12 cellular contexts compared by ENCODE assay signal in genomic region chr11:35179466-35180135, GRCh38. TPM values are rescaled to one million over a fixed set of nuclear protein-coding genes. Genes with fewer than 3 reads are reported as not detected.
A peak's percentile ranks its signal among the peaks of the same experiment; 100 is the strongest.
DNase-seq lines count a peak whose midpoint lies in the region; ATAC-seq and TF ChIP-seq lines count a peak whose summit lies in the region.
"Had no signal": no experiment of that assay in that cellular context is flagged by ENCODE, and none has a peak within 500 bp of the region (broad histone marks: within the 10 kb centered on the region; RNA-seq: fewer than 3 reads in every experiment).

No MANE protein-coding gene starts in this region.

- RAD21 ChIA-PET in HCT116 (lab: Charles Lee; ENCODE audit: low non-redundant PET in 1 of 2, low total read pairs in 2 of 2, uncharacterized antibody in 2 of 2, unreplicated experiment in 2 of 2): no interaction called here

- H3K36me3 ChIP-seq in ACC112 (ENCODE audit: insufficient read depth, low read length): peaks cover 56% of the 10 kb centered on the region
- peaks cover 61 to 72% of the 10 kb centered on the region in 2 experiments for H3K36me3 ChIP-seq in HCT116 (ENCODE audit: control insufficient read depth in 1 of 2, insufficient read depth in 2 of 2, low read length in 2 of 2)
- H3K36me3 ChIP-seq in gastrocnemius medialis: peaks cover 0 to 20% of the 10 kb centered on the region in 2 donors

- no peak overlapping the region for H3K4me2 ChIP-seq in HCT116 (ENCODE audit: low read length)

- no peaks in the 10 kb centered on the region for H3K27me3 ChIP-seq in ACC112 (ENCODE audit: insufficient read depth, low read length)
- no peaks in the 10 kb centered on the region for H3K27me3 ChIP-seq in HCT116 (ENCODE audit: insufficient read depth, low read length)
- H3K27me3 ChIP-seq in gastrocnemius medialis: no peaks in the 10 kb centered on the region

- H3K36me3 Mint-ChIP-seq in naive thymus-derived CD8-positive, alpha-beta T cell: peaks cover 31 to 78% (median 70%) of the 10 kb centered on the region in 3 donors

- peak overlapping the region; percentile 6 to 81 (median 61) for H3K4me3 Mint-ChIP-seq in naive thymus-derived CD8-positive, alpha-beta T cell

- peaks cover 56% of the 10 kb centered on the region for H3K4me1 ChIP-seq in ACC112 (ENCODE audit: control insufficient read depth, insufficient read depth, low read length, unreplicated experiment)
- peaks cover 7 to 17% of the 10 kb centered on the region in 2 experiments for H3K4me1 ChIP-seq in HCT116 (ENCODE audit: control insufficient read depth in 1 of 2, insufficient read depth in 2 of 2, low read length in 2 of 2)
- peaks cover 0 to 8% of the 10 kb centered on the region in 2 donors for H3K4me1 ChIP-seq in gastrocnemius medialis

- DNase-seq in HCT116 (ENCODE audit: low read depth, low spot score) (no peak), astrocyte of the hippocampus (ENCODE audit: low read depth, low spot score) (peak; percentile 57), GM10266 (ENCODE audit: extremely low spot score) (no peak), gastrocnemius medialis (no peak)
- no peak for DNase-seq in naive thymus-derived CD8-positive, alpha-beta T cell
- DNase-seq: activated CD4-positive, alpha-beta T cell treated with anti-CD3 and anti-CD28 coated beads, Interleukin-2, amount 50 U/mL, for 1 hour; central memory CD4-positive, alpha-beta T cell; NCI-H1694 had no signal

- TF ChIP-seq POLR2A in HCT116 (IDR thresholded peaks at IDR 0.05; ENCODE audit: borderline replicate concordance, extremely low read depth, insufficient read depth, insufficient read length) (no peak), gastrocnemius medialis (IDR thresholded peaks at IDR 0.05) (no peak)

- no peak overlapping the region for H3K9ac ChIP-seq in HCT116 (ENCODE audit: low read length)

- intact Hi-C loops in HCT116 (cut with micrococcal nuclease): no loop called here
- intact Hi-C loops in gastrocnemius medialis (cut with DNase I; ENCODE audit: low total_unique reads): no loop called here

- no peaks in the 10 kb centered on the region for H3K9me3 ChIP-seq in HCT116 (ENCODE audit: control insufficient read depth in 1 of 2, insufficient read depth in 1 of 2, low read depth in 1 of 2, low read length in 2 of 2)
- no peaks in the 10 kb centered on the region for H3K9me3 ChIP-seq in gastrocnemius medialis

- H3K27ac ChIP-seq in ACC112 (ENCODE audit: low read depth, low read length) (peak overlapping the region; percentile 75), HCT116 (ENCODE audit: low read depth, low read length) (peak overlapping the region; percentile 44; the same call in 1 of the 2 replicates), gastrocnemius medialis (no peak overlapping the region)

- H4K20me1 ChIP-seq in HCT116 (ENCODE audit: insufficient read depth): no peaks in the 10 kb centered on the region

- H3K9me2 ChIP-seq in HCT116 (ENCODE audit: insufficient read depth): no peaks in the 10 kb centered on the region

- H3K79me2 ChIP-seq in ACC112 (ENCODE audit: control insufficient read depth, insufficient read depth, low read length, unreplicated experiment) (peaks cover 83% of the 10 kb centered on the region), HCT116 (ENCODE audit: insufficient read depth, low read length) (peaks cover 89% of the 10 kb centered on the region)

- H2AFZ ChIP-seq in ACC112 (ENCODE audit: low read length, unreplicated experiment) (no peak overlapping the region), HCT116 (ENCODE audit: low read depth, low read length, poor library complexity, severe bottlenecking) (no peak overlapping the region)

- no peak for TF ChIP-seq CTCF in HCT116 (IDR thresholded peaks at IDR 0.05 in 2 of 3, conservative IDR thresholded peaks at IDR 0.05 in 1 of 3; ENCODE audit: borderline replicate concordance in 1 of 3, insufficient read depth in 1 of 3, low read depth in 2 of 3, low read length in 2 of 3)
- no peak for TF ChIP-seq CTCF in GM10266 (IDR thresholded peaks at IDR 0.05; ENCODE audit: control insufficient read depth, insufficient read depth, low read depth, missing control alignments)
- no peak for TF ChIP-seq CTCF in gastrocnemius medialis (IDR thresholded peaks at IDR 0.05 in 4 of 5, conservative IDR thresholded peaks at IDR 0.05 in 1 of 5)

- H3K9me3 Mint-ChIP-seq in naive thymus-derived CD8-positive, alpha-beta T cell: no peaks in the 10 kb centered on the region

- ATAC-seq in HCT116 (no peak), HG02973 (IDR thresholded peaks at IDR 0.05; ENCODE audit: unreplicated experiment) (no peak), HG02885 (IDR thresholded peaks at IDR 0.05; ENCODE audit: poor library complexity, unreplicated experiment) (no peak), gastrocnemius medialis (no peak)
- no peak for ATAC-seq in naive thymus-derived CD8-positive, alpha-beta T cell

- TF ChIP-seq RAD21 in HCT116 (IDR thresholded peaks at IDR 0.05; ENCODE audit: low read depth): no peak

- H3K4me1 Mint-ChIP-seq in naive thymus-derived CD8-positive, alpha-beta T cell: peaks cover 43 to 90% (median 88%) of the 10 kb centered on the region in 4 donors

- no peaks in the 10 kb centered on the region for H3K27me3 Mint-ChIP-seq in naive thymus-derived CD8-positive, alpha-beta T cell

- CTCF ChIA-PET in HCT116 (lab: Charles Lee): no interaction called here

- BruUV-seq in HCT116 (replicated peaks; lab: Mats Ljungman, UMichigan): no TSS peak

- in situ Hi-C loops in gastrocnemius medialis (cut with MboI; ENCODE audit: low sequenced_read_pairs in 4 of 4): no loop called here

- POLR2A ChIA-PET in HCT116 (lab: Charles Lee): interaction anchor here (1.1 kb wide), 1 partner anchor 13 kb away, joined by 3 read pairs; no protein-coding TSS in a partner anchor
- POLR2A ChIA-PET in naive thymus-derived CD8-positive, alpha-beta T cell (lab: Charles Lee): interaction anchor here (0.6 to 13.3 kb wide), 6 partner anchors 12 to 177 kb away, joined by 3 to 294 read pairs (median 18); partner anchors contain the start of gene CD44

- H3K27ac Mint-ChIP-seq in naive thymus-derived CD8-positive, alpha-beta T cell: peak overlapping the region; percentile 89 to 100 (median 96)

- peak overlapping the region; percentile 22; the same call in 1 of the 2 replicates for H3K4me3 ChIP-seq in ACC112 (ENCODE audit: low read depth, low read length)
- H3K4me3 ChIP-seq in HCT116 (replicated peaks in 1 of 2; ENCODE audit: low read depth in 1 of 2, low read length in 2 of 2): no peak overlapping the region
- no peak overlapping the region for H3K4me3 ChIP-seq in gastrocnemius medialis
- H3K4me3 ChIP-seq: lung had no signal

TF ChIP-seq in HCT116, 20 proteins besides CTCF, POLR2A, EP300 and RAD21:
- TF ChIP-seq ZNF274 (IDR thresholded peaks at IDR 0.05; ENCODE audit: low read depth, low read length): no peak
- no peak for TF ChIP-seq CEBPB (IDR thresholded peaks at IDR 0.05; ENCODE audit: low read depth)
- no peak for TF ChIP-seq FOSL1 (IDR thresholded peaks at IDR 0.05; ENCODE audit: low read depth)
- TF ChIP-seq YY1 (IDR thresholded peaks at IDR 0.05; ENCODE audit: extremely low read depth, insufficient replicate concordance, low read depth, low read length): no peak
TF ChIP-seq in HCT116: peak in this region for 0.

RNA-seq across cellular contexts. Expression of gene CD44, which starts 40.6 kb away (rescaled TPM):
- total RNA-seq in HCT116 (2021; ENCODE audit: unreplicated experiment) (742 TPM), gastrocnemius medialis (10 to 100 TPM; 19.5 to 32.5 (median 29.2) TPM)
- polyA plus RNA-seq in HCT116 (2012): 668 and 736 TPM in 2 replicates
- total RNA-seq in naive thymus-derived CD8-positive, alpha-beta T cell: 100 to 1,000 TPM; 650 to 703 TPM
- 100 to 1,000 TPM; 291 TPM for polyA plus RNA-seq in naive thymus-derived CD8-positive, alpha-beta T cell

Comparison
In these comparisons a context has a peak if more than half of its experiments do, and no peak if none do; other contexts are left out.
1. H3K27ac ChIP-seq: peak in ACC112 (single experiment) and HCT116 (single experiment); none in gastrocnemius medialis (0 of 4).
2. RNA of gene CD44, which starts 40.6 kb away (total RNA-seq): 742 TPM in HCT116 (single experiment) and 650 to 703 TPM in naive thymus-derived CD8-positive, alpha-beta T cell; 19.5 to 32.5 TPM in gastrocnemius medialis; every median in the first group is over 10 times any median in the second.